ENCODE assay signal across 1 cellular context in genomic region chr9:34687631-34688030, GRCh38.
TF ChIP-seq lines count a peak whose summit lies in the region.

No MANE protein-coding gene starts in this region.

TF ChIP-seq in GM23338, 12 proteins besides CTCF, POLR2A, EP300 and RAD21:
- TF ChIP-seq REST (IDR thresholded peaks at IDR 0.05; ENCODE audit: unreplicated experiment): no peak
- TF ChIP-seq, protein P1, sequence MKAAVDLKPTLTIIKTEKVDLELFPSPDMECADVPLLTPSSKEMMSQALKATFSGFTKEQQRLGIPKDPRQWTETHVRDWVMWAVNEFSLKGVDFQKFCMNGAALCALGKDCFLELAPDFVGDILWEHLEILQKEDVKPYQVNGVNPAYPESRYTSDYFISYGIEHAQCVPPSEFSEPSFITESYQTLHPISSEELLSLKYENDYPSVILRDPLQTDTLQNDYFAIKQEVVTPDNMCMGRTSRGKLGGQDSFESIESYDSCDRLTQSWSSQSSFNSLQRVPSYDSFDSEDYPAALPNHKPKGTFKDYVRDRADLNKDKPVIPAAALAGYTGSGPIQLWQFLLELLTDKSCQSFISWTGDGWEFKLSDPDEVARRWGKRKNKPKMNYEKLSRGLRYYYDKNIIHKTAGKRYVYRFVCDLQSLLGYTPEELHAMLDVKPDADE (IDR thresholded peaks at IDR 0.05): no peak
- no peak for TF ChIP-seq ZNF462 (CRISPR knock-in tag; IDR thresholded peaks at IDR 0.05)
- no peak for TF ChIP-seq CREB1 (CRISPR knock-in tag; IDR thresholded peaks at IDR 0.05; ENCODE audit: low read depth)
- no peak for TF ChIP-seq JUNB (IDR thresholded peaks at IDR 0.05; ENCODE audit: unreplicated experiment)
- no peak for TF ChIP-seq NANOG (IDR thresholded peaks at IDR 0.05; ENCODE audit: borderline replicate concordance)
- no peak for TF ChIP-seq POLR2AphosphoS5 (IDR thresholded peaks at IDR 0.05; ENCODE audit: low read depth)
- no peak for TF ChIP-seq STAT1 (IDR thresholded peaks at IDR 0.05; ENCODE audit: unreplicated experiment)
TF ChIP-seq in GM23338: peak in this region for 0.
